Comparison of ENCODE assay signal across 8 cellular contexts in the genomic region with DNA sequence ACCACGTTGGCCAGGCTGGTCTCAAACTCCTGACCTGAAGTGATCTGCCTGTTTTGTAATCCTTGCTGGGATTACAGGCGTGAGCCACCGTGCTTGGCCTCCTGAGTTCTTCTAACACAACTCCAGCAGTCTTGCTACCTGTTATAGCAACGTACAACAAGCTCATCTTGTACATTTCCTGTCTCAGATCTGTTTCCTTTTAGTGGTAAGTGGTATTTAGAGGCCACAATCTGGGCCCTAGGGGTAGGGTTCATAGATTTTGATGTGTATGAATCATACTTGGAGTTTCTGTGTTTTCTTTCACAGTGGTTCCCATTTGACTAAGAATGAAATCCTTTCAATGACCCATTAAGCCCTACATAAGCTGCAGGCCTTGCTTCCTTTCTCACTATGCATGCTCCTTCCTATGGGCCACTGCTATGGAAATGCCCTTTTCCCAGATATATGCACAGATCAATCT.
DNase-seq lines count a peak whose midpoint lies in the region; ATAC-seq and TF ChIP-seq lines count a peak whose summit lies in the region.

No MANE protein-coding gene starts in this region.

- H3K27me3 ChIP-seq in WERI-Rb-1 (ENCODE audit: insufficient read depth, low read depth, severe bottlenecking): no peaks in the 10 kb centered on the region

- H3K36me3 ChIP-seq in WERI-Rb-1: peaks cover 10% of the 10 kb centered on the region

- TF ChIP-seq CTCF in WERI-Rb-1 (IDR thresholded peaks at IDR 0.05; ENCODE audit: low read depth, low read length): no peak

- ATAC-seq in GM21390 (IDR thresholded peaks at IDR 0.05; ENCODE audit: unreplicated experiment): peak; percentile 96
- ATAC-seq in HG03571 (IDR thresholded peaks at IDR 0.05; ENCODE audit: unreplicated experiment): peak; percentile 99

- H3K27ac ChIP-seq in WERI-Rb-1: peak overlapping the region; percentile 20; the same call in 1 of the 2 replicates
- H3K27ac ChIP-seq in epithelial cell of prostate: peak overlapping the region; percentile 64

- no peak overlapping the region for H3K4me3 ChIP-seq in WERI-Rb-1 (ENCODE audit: low read depth, low read length)

- no peaks in the 10 kb centered on the region for H3K9me3 ChIP-seq in WERI-Rb-1 (ENCODE audit: severe bottlenecking)

- peak; percentile 23 for DNase-seq in ELF-1 (ENCODE audit: low read depth, low spot score)
- DNase-seq in WERI-Rb-1: peak; percentile 47
- peak; percentile 69 for DNase-seq in epithelial cell of prostate (ENCODE audit: low read depth, low spot score)
- peak in 4 of 6 experiments; percentile 12 to 49 (median 42) for DNase-seq in stimulated activated naive CD4-positive, alpha-beta T cell (lab: John Stamatoyannopoulos, UW)
- no peak for DNase-seq in amygdala (lab: John Stamatoyannopoulos, UW)
- no peak for DNase-seq in SKM-1 treated with dmso at 0.1 percent for 144 hours (lab: John Stamatoyannopoulos, UW; ENCODE audit: unreplicated experiment)

Comparison
In these comparisons a context has a peak if more than half of its experiments do, and no peak if none do; other contexts are left out.
1. DNase-seq: peak in ELF-1 (single experiment), WERI-Rb-1 (single experiment), epithelial cell of prostate (single experiment) and stimulated activated naive CD4-positive, alpha-beta T cell (4 of 6); none in amygdala (0 of 56) and SKM-1 treated with dmso at 0.1 percent for 144 hours (single experiment).